In the genomic region with DNA sequence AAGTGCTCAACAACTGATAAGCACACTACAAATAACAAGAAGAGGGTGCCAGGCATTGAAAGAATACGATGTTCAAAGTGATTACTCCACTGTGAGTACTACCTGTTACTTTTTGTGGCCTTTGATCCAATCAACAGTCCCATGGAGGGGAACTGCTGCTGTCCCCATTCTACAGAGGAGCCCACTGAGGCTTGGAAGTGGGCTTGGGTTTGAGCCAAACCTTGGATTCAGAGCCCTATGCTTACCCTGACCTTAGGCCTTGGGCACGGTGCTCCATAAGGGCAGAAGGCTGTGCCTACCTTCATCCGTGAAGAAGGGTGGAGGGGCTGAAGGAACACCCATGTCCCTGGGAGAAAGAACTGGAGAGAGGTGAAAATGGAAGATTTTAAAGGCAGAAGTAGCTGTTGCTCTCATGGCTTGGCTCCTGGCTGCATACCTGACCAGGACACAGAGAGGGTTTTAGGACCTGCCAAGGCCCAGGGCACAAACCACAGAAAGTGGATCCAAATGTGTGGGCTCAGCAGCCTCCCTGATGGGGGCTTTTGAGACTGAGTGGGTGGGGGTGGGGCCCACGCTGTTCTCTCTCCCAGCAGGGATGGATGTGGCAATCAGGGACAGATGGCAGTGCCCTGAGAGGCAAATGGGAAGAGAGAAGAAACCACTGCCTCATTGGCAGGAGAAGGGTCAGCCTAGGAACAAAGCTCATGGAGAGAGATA, we compare ENCODE assay signal across 1 cellular context.
TF ChIP-seq lines count a peak whose summit lies in the region.

No MANE protein-coding gene starts in this region.

TF ChIP-seq in HepG2, 621 proteins besides CTCF, POLR2A, EP300 and RAD21:
- TF ChIP-seq SAFB2 (CRISPR knock-in tag; IDR thresholded peaks at IDR 0.05; ENCODE audit: borderline replicate concordance, low read depth) = no peak
- TF ChIP-seq ZNF629 (CRISPR knock-in tag; conservative IDR thresholded peaks at IDR 0.05) = peak; percentile 84
TF ChIP-seq in HepG2: peak in this region for 1.
